1 cellular context compared by ENCODE assay signal in genomic region chr19:53927745-53928144, GRCh38.
TF ChIP-seq lines count a peak whose summit lies in the region.

No MANE protein-coding gene starts in this region.

TF ChIP-seq in K562, 482 proteins besides CTCF, POLR2A, EP300 and RAD21 (continued from another document):
- TF ChIP-seq ZMIZ1 (IDR thresholded peaks at IDR 0.05; ENCODE audit: low read depth in 2 of 2, low read length in 2 of 2) (no peak), KDM1A (IDR thresholded peaks at IDR 0.05) (no peak), ZNF24 (IDR thresholded peaks at IDR 0.05) (no peak), ZHX1 (conservative IDR thresholded peaks at IDR 0.05; ENCODE audit: low read length) (no peak), OTX1 (CRISPR knock-in tag; IDR thresholded peaks at IDR 0.05) (0 out of 2 replicates have a peak, but pooled peaks have one; percentile 25), ZNF384 (IDR thresholded peaks at IDR 0.05; ENCODE audit: low read depth, low read length) (peak; percentile 81), ZNF324 (CRISPR knock-in tag; IDR thresholded peaks at IDR 0.05) (no peak), ZNF551 (CRISPR knock-in tag; IDR thresholded peaks at IDR 0.05) (no peak), TFAM (CRISPR knock-in tag; conservative IDR thresholded peaks at IDR 0.05) (no peak), CBFA2T3 (IDR thresholded peaks at IDR 0.05) (no peak), ZNF280B (CRISPR knock-in tag; IDR thresholded peaks at IDR 0.05) (no peak), HDAC1 (IDR thresholded peaks at IDR 0.05) (no peak), SMAD4 (CRISPR knock-in tag; conservative IDR thresholded peaks at IDR 0.05) (0 out of 2 replicates have a peak, but pooled peaks have one; percentile 16), TCF15 (CRISPR knock-in tag; IDR thresholded peaks at IDR 0.05) (no peak), ID3 (CRISPR knock-in tag; IDR thresholded peaks at IDR 0.05) (no peak), ID3 (tag; IDR thresholded peaks at IDR 0.05) (no peak), RBM34 (IDR thresholded peaks at IDR 0.05; ENCODE audit: borderline replicate concordance, insufficient read depth, low read length) (no peak), PRMT5 (CRISPR knock-in tag; IDR thresholded peaks at IDR 0.05) (no peak), MYC (IDR thresholded peaks at IDR 0.05; ENCODE audit: low read depth, low read length) (no peak), MYC (CRISPR knock-in tag; IDR thresholded peaks at IDR 0.05; ENCODE audit: borderline replicate concordance, low read depth) (no peak)
TF ChIP-seq in K562: peak in this region for 13.
